ENCODE assay signal across 1 cellular context in genomic region chr4:160233141-160233540, GRCh38.
TF ChIP-seq lines count a peak whose summit lies in the region.

No MANE protein-coding gene starts in this region.

TF ChIP-seq in GM23338, 12 proteins besides CTCF, POLR2A, EP300 and RAD21 (continued from another document):
- TF ChIP-seq ZNF462 (CRISPR knock-in tag; IDR thresholded peaks at IDR 0.05) (no peak), EZH2phosphoT487 (IDR thresholded peaks at IDR 0.05; ENCODE audit: unreplicated experiment) (no peak), CREB1 (CRISPR knock-in tag; IDR thresholded peaks at IDR 0.05; ENCODE audit: low read depth) (no peak), EZH2 (IDR thresholded peaks at IDR 0.05; ENCODE audit: low read depth, unreplicated experiment) (no peak), ETS1 (IDR thresholded peaks at IDR 0.05) (no peak), JUNB (IDR thresholded peaks at IDR 0.05; ENCODE audit: unreplicated experiment) (no peak), ZNF331 (CRISPR knock-in tag; IDR thresholded peaks at IDR 0.05; ENCODE audit: low read depth) (no peak), NANOG (IDR thresholded peaks at IDR 0.05; ENCODE audit: borderline replicate concordance) (no peak), REST (IDR thresholded peaks at IDR 0.05; ENCODE audit: unreplicated experiment) (no peak), POLR2AphosphoS5 (IDR thresholded peaks at IDR 0.05; ENCODE audit: low read depth) (no peak)
